ENCODE assay signal across 16 cellular contexts in the genomic region with DNA sequence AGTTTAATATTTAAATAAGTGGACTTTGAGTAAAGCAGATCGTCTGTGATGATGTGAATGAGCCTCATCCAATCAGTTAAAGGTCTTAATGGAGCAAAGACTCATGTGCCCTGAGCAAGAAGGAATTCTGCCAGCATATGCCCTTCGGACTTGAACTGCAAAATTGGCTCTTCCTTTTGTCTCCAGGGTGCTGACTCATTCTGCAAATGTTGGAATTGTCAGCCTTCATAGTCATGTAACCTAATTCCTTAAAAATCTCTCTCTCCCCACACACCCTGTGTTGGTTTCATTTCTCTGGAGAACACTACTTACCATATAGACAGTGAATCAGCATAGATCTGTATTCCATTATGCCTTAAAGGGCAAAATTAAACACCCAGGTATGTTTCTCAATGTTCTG.
DNase-seq lines count a peak whose midpoint lies in the region; ATAC-seq and TF ChIP-seq lines count a peak whose summit lies in the region.
"Had no signal": no experiment of that assay in that cellular context is flagged by ENCODE, and none has a peak within 500 bp of the region (broad histone marks: within the 10 kb centered on the region; RNA-seq: fewer than 3 reads in every experiment).

No MANE protein-coding gene starts in this region.

- TF ChIP-seq CTCF in AG04449 (IDR thresholded peaks at IDR 0.05; ENCODE audit: insufficient read depth, low read length, missing control alignments) (no peak), astrocyte of the spinal cord (IDR thresholded peaks at IDR 0.05; ENCODE audit: low read depth, low read length) (no peak)

- no peaks in the 10 kb centered on the region for H3K9me3 ChIP-seq in MG63
- H3K9me3 ChIP-seq: colonic mucosa, mucosa of descending colon had no signal

- POLR2A ChIA-PET in AG04449 (lab: Yijun Ruan, JAX), result interaction anchor here (0.7 kb wide), 1 partner anchor 355 kb away, joined by 4 read pairs; no protein-coding TSS in a partner anchor

- H3K4me3 ChIP-seq in AG04449 (ENCODE audit: low read depth, low read length) (no peak overlapping the region), MG63 (no peak overlapping the region), astrocyte of the spinal cord (ENCODE audit: low read depth, low read length) (no peak overlapping the region)
- H3K4me3 ChIP-seq: colonic mucosa, mucosa of descending colon had no signal

- no peaks in the 10 kb centered on the region for H3K27me3 Mint-ChIP-seq in activated T-cell treated with anti-CD3 and anti-CD28 coated beads, Interleukin-2, amount 50 U/mL, for 4 hours (ENCODE audit: low read depth)
- H3K27me3 Mint-ChIP-seq: activated CD4-positive, alpha-beta T cell treated with anti-CD3 and anti-CD28 coated beads, Interleukin-2, amount 10 ng/mL, durations not matched to agents 24 days and 14 days had no signal

- H3K9me3 Mint-ChIP-seq in activated T-cell treated with anti-CD3 and anti-CD28 coated beads, Interleukin-2, amount 50 U/mL, for 4 hours, result peaks cover 12% of the 10 kb centered on the region
- H3K9me3 Mint-ChIP-seq: activated CD4-positive, alpha-beta T cell treated with anti-CD3 and anti-CD28 coated beads, Interleukin-2, amount 10 ng/mL, durations not matched to agents 24 days and 14 days had no signal

- no peaks in the 10 kb centered on the region for H3K27me3 ChIP-seq in MG63
- H3K27me3 ChIP-seq: colonic mucosa had no signal

- DNase-seq in AG04449 (ENCODE audit: low read depth, low spot score), result peak; percentile 4
- peak; percentile 18 for DNase-seq in MG63
- peak; percentile 36 for DNase-seq in astrocyte of the spinal cord (ENCODE audit: low read depth, low spot score)
- peak; percentile 77 for DNase-seq in kidney tubule cell (ENCODE audit: low spot score)
- no peak for DNase-seq in stimulated activated naive CD4-positive, alpha-beta T cell treated with Interleukin-2 at 50 U/mL for 16 hours (lab: John Stamatoyannopoulos, UW)
- no peak for DNase-seq in activated T-cell treated with anti-CD3 and anti-CD28 coated beads, Interleukin-2, amount 50 U/mL, for 4 hours
- no peak for DNase-seq in activated gamma-delta T cell (lab: John Stamatoyannopoulos, UW)
- DNase-seq in NCI-H1930 (lab: John Stamatoyannopoulos, UW), result no peak
- DNase-seq: ACHN; activated CD4-positive, alpha-beta T cell treated with anti-CD3 and anti-CD28 coated beads, Interleukin-2, amount 10 ng/mL, durations not matched to agents 24 days and 14 days; activated T-cell treated with anti-CD3 and anti-CD28 coated beads for 4 hours; colonic mucosa; mucosa of descending colon; SHP77 treated with DMSO at 0.1 percent for 48 hours; stimulated activated CD4-positive, alpha-beta T cell treated with anti-CD3 and anti-CD28 coated beads, Interleukin-15, amount 100 ng/mL, for 24 hours; T-helper 9 cell had no signal

- H3K36me3 ChIP-seq in MG63, result no peaks in the 10 kb centered on the region
- H3K36me3 ChIP-seq: colonic mucosa had no signal

- ATAC-seq in activated T-cell treated with anti-CD3 and anti-CD28 coated beads, Interleukin-2, amount 50 U/mL, for 4 hours, result no peak
- ATAC-seq: mucosa of descending colon had no signal

- H3K4me1 Mint-ChIP-seq in activated T-cell treated with anti-CD3 and anti-CD28 coated beads, Interleukin-2, amount 50 U/mL, for 4 hours (ENCODE audit: low read depth), result no peaks in the 10 kb centered on the region
- H3K4me1 Mint-ChIP-seq: activated CD4-positive, alpha-beta T cell treated with anti-CD3 and anti-CD28 coated beads, Interleukin-2, amount 10 ng/mL, durations not matched to agents 24 days and 14 days had no signal

- in situ Hi-C loops in astrocyte of the spinal cord (cut with HindIII; ENCODE audit: low sequenced_read_pairs), result no loop called here

- H3K4me3 Mint-ChIP-seq in activated T-cell treated with anti-CD3 and anti-CD28 coated beads, Interleukin-2, amount 50 U/mL, for 4 hours, result no peak overlapping the region
- H3K4me3 Mint-ChIP-seq: activated CD4-positive, alpha-beta T cell treated with anti-CD3 and anti-CD28 coated beads, Interleukin-2, amount 10 ng/mL, durations not matched to agents 24 days and 14 days had no signal

- CTCF ChIA-PET in AG04449 (lab: Yijun Ruan, JAX), result no interaction called here

- no peaks in the 10 kb centered on the region for H3K36me3 Mint-ChIP-seq in activated T-cell treated with anti-CD3 and anti-CD28 coated beads, Interleukin-2, amount 50 U/mL, for 4 hours (ENCODE audit: insufficient read depth)

Comparison
In these comparisons a context has a peak if more than half of its experiments do, and no peak if none do; other contexts are left out.
1. DNase-seq: peak in AG04449 (single experiment), MG63 (single experiment), astrocyte of the spinal cord (single experiment) and kidney tubule cell (single experiment); none in stimulated activated naive CD4-positive, alpha-beta T cell treated with Interleukin-2 at 50 U/mL for 16 hours (single experiment), activated T-cell treated with anti-CD3 and anti-CD28 coated beads, Interleukin-2, amount 50 U/mL, for 4 hours (single experiment), activated gamma-delta T cell (single experiment) and NCI-H1930 (0 of 2).